In the genomic region with DNA sequence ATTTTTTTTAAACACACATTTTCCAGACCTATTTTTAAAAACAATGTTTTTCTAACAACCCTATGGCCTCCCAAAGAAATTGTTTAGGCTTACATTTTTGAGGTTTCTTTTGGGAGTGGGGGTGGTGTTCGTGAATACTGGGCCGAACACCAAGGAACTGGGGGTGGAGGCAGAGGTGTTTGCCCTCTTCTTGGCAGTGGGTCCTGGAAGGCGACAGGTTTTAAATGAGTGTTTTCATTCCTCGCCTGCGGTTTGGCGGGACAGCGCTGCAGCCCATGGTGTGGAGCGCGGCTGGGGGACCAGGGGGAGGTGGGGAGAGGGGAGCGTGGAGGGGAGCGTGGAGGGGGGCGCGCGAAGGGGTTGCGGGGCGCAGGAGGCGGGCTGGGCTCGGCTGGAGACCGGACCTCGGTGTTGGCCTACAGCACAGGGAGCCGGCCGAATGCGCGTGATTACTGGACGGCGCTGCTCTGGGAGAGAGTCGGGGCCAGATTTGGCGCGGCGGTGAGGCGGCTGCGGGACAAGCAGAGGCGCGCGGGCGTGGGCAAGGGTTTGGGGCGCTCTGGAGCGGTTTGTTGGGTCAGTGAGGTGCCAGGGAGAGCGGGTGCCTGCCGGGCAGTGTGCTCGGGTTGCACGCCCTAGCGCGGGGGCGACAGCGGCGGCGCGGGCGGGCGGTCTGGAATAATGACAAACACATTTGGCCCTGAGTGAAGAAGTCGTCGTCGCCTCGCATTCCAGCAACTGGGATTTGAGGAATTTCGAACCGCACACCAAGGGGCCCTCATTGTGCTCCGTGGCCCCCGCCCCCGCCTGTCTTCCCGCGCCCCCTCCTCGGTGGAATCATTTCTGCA, we compare ENCODE assay signal across 1 cellular context.
TF ChIP-seq lines count a peak whose summit lies in the region.

No MANE protein-coding gene starts in this region.

TF ChIP-seq in H1, 55 proteins besides CTCF, POLR2A, EP300 and RAD21 (continued from another document):
- TF ChIP-seq NANOG (IDR thresholded peaks at IDR 0.05; ENCODE audit: insufficient read depth, low read depth, low read length, poor library complexity, severe bottlenecking) = no peak
- no peak for TF ChIP-seq CBX5 (IDR thresholded peaks at IDR 0.05; ENCODE audit: low read depth, low read length)
- TF ChIP-seq SP1 (IDR thresholded peaks at IDR 0.05; ENCODE audit: low read depth, low read length) = no peak
- no peak for TF ChIP-seq RXRA (IDR thresholded peaks at IDR 0.05; ENCODE audit: insufficient read depth, low read depth, low read length)
- TF ChIP-seq ATF2 (IDR thresholded peaks at IDR 0.05; ENCODE audit: low read length) = no peak
- TF ChIP-seq POLR2AphosphoS5 (IDR thresholded peaks at IDR 0.05; ENCODE audit: low read depth, low read length) = no peak
- TF ChIP-seq EZH2 (IDR thresholded peaks at IDR 0.05; ENCODE audit: low read depth, low read length, severe bottlenecking) = peak; percentile 26
- TF ChIP-seq YY1 (IDR thresholded peaks at IDR 0.05; ENCODE audit: low read depth, low read length) = no peak
- TF ChIP-seq, protein P1, sequence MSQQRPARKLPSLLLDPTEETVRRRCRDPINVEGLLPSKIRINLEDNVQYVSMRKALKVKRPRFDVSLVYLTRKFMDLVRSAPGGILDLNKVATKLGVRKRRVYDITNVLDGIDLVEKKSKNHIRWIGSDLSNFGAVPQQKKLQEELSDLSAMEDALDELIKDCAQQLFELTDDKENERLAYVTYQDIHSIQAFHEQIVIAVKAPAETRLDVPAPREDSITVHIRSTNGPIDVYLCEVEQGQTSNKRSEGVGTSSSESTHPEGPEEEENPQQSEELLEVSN (IDR thresholded peaks at IDR 0.05) = no peak
- no peak for TF ChIP-seq SRF (IDR thresholded peaks at IDR 0.05; ENCODE audit: low read depth, low read length)
- no peak for TF ChIP-seq RFX5 (IDR thresholded peaks at IDR 0.05; ENCODE audit: borderline replicate concordance, low read depth, low read length)
- no peak for TF ChIP-seq TAF1 (IDR thresholded peaks at IDR 0.05; ENCODE audit: low read depth, low read length)
- TF ChIP-seq TEAD4 (IDR thresholded peaks at IDR 0.05; ENCODE audit: low read depth, low read length) = peak; percentile 70
- no peak for TF ChIP-seq SIN3A (conservative IDR thresholded peaks at IDR 0.05 in 1 of 2, IDR thresholded peaks at IDR 0.05 in 1 of 2; ENCODE audit: low read depth in 1 of 2, low read length in 2 of 2)
- TF ChIP-seq RNF2 (IDR thresholded peaks at IDR 0.05; ENCODE audit: borderline replicate concordance, low read depth, low read length, missing control alignments, poor library complexity, severe bottlenecking) = peak; percentile 72
- TF ChIP-seq NRF1 (IDR thresholded peaks at IDR 0.05; ENCODE audit: low read depth, low read length) = no peak
- TF ChIP-seq POU5F1 (IDR thresholded peaks at IDR 0.05; ENCODE audit: low read depth, low read length) = no peak
- no peak for TF ChIP-seq GABPA (IDR thresholded peaks at IDR 0.05; ENCODE audit: borderline replicate concordance, insufficient read depth, low read length)
- TF ChIP-seq FOSL1 (IDR thresholded peaks at IDR 0.05; ENCODE audit: insufficient read depth, low read depth, low read length) = no peak
